18 cellular contexts compared by ENCODE assay signal in genomic region chr1:76433528-76433927, GRCh38.
DNase-seq lines count a peak whose midpoint lies in the region; ATAC-seq and TF ChIP-seq lines count a peak whose summit lies in the region.
"Had no signal": no experiment of that assay in that cellular context is flagged by ENCODE, and none has a peak within 500 bp of the region (broad histone marks: within the 10 kb centered on the region; RNA-seq: fewer than 3 reads in every experiment).

No MANE protein-coding gene starts in this region.

- H3K27me3 ChIP-seq in HUES6 (ENCODE audit: control insufficient read depth, insufficient read depth, low read length) (no peaks in the 10 kb centered on the region), adipocyte (replicated peaks; ENCODE audit: control insufficient read depth, insufficient read depth, low read length) (no peaks in the 10 kb centered on the region)
- H3K27me3 ChIP-seq: hepatocyte, MG63, spleen, suprapubic skin had no signal

- H3K4me1 ChIP-seq in HUES6 (ENCODE audit: control insufficient read depth, insufficient read depth, low read length) = peaks cover 14% of the 10 kb centered on the region; the same call in 1 of the 2 replicates
- peaks cover 30% of the 10 kb centered on the region for H3K4me1 ChIP-seq in adipocyte (ENCODE audit: control insufficient read depth, insufficient read depth, low read length)
- H3K4me1 ChIP-seq: spleen, suprapubic skin had no signal

- H3K27ac ChIP-seq in HUES6 (ENCODE audit: low read depth, low read length) = peak overlapping the region; percentile 30; the same call in 1 of the 2 replicates
- H3K27ac ChIP-seq: C4-2B, hepatocyte, spleen, suprapubic skin had no signal

- no peak overlapping the region for H3K9ac ChIP-seq in HUES6 (ENCODE audit: low read length)
- H3K9ac ChIP-seq in adipocyte (ENCODE audit: low read length) = peak overlapping the region; percentile 45

- DNase-seq in adipocyte (ENCODE audit: low read depth) = peak; percentile 85
- peak; percentile 19 for DNase-seq in fibroblast of mammary gland (ENCODE audit: low read depth)
- peak; percentile 32 for DNase-seq in stromal cell of bone marrow (ENCODE audit: low read depth)
- DNase-seq in germinal center (ENCODE audit: low spot score) = no peak
- DNase-seq in NCI-H510A treated with DMSO at 0.1 percent for 48 hours (lab: John Stamatoyannopoulos, UW) = no peak
- DNase-seq: activated CD4-positive, alpha-beta T cell treated with anti-CD3 and anti-CD28 coated beads, Interleukin-2, amount 50 U/mL, for 48 hours; activated naive CD4-positive, alpha-beta T cell treated with anti-CD3 and anti-CD28 coated beads for 36 hours; MG63; NCI-H187; NCI-H345; spleen; stimulated activated CD8-positive, alpha-beta memory T cell treated with anti-CD3 and anti-CD28 coated beads, Interleukin-4, amount 100 ng/mL, for 48 hours had no signal

- ATAC-seq in HG03457 (IDR thresholded peaks at IDR 0.05; ENCODE audit: unreplicated experiment) = no peak
- ATAC-seq: natural killer cell treated with Interleukin-12 subunit alpha and Interleukin-12 subunit beta and Interleukin-15 and Interleukin-18, amount 100 ng/mL, for 72 hours had no signal

- no peak for TF ChIP-seq CTCF in fibroblast of mammary gland (conservative IDR thresholded peaks at IDR 0.05; ENCODE audit: control insufficient read depth, insufficient read depth, low read depth, low read length)

- H3K4me3 ChIP-seq in HUES6 (ENCODE audit: low read depth, low read length) (no peak overlapping the region), adipocyte (ENCODE audit: low read length) (no peak overlapping the region), fibroblast of mammary gland (ENCODE audit: control insufficient read depth, low read depth, low read length) (no peak overlapping the region)
- H3K4me3 ChIP-seq: hepatocyte, MG63, spleen, suprapubic skin had no signal

- H3K36me3 ChIP-seq in HUES6 (ENCODE audit: control insufficient read depth, insufficient read depth, low read length) (no peaks in the 10 kb centered on the region), adipocyte (ENCODE audit: control insufficient read depth, insufficient read depth, low read length, severe bottlenecking) (no peaks in the 10 kb centered on the region)
- H3K36me3 ChIP-seq: MG63, spleen, suprapubic skin had no signal

- H3K9me3 ChIP-seq in HUES6 (ENCODE audit: control insufficient read depth, insufficient read depth, low read depth, low read length) (no peaks in the 10 kb centered on the region), adipocyte (ENCODE audit: control insufficient read depth, low read length) (peaks cover 11% of the 10 kb centered on the region)
- H3K9me3 ChIP-seq: MG63, spleen, suprapubic skin had no signal

Comparison
In these comparisons a context has a peak if more than half of its experiments do, and no peak if none do; other contexts are left out.
1. DNase-seq: peak in adipocyte (single experiment), fibroblast of mammary gland (single experiment) and stromal cell of bone marrow (single experiment); none in germinal center (single experiment) and NCI-H510A treated with DMSO at 0.1 percent for 48 hours (single experiment).